In genomic region chr7:104794589-104794988, GRCh38 we compare ENCODE assay signal across 21 cellular contexts.
DNase-seq lines count a peak whose midpoint lies in the region; FAIRE-seq and TF ChIP-seq lines count a peak whose summit lies in the region.
"Had no signal": no experiment of that assay in that cellular context is flagged by ENCODE, and none has a peak within 500 bp of the region (broad histone marks: within the 10 kb centered on the region; RNA-seq: fewer than 3 reads in every experiment).

No MANE protein-coding gene starts in this region.

- no peak for TF ChIP-seq POLR2A in H54 (IDR thresholded peaks at IDR 0.05; ENCODE audit: low read depth, low read length)

- no peak overlapping the region for H3K4me3 ChIP-seq in foreskin fibroblast (ENCODE audit: low read depth in 1 of 2, low read length in 2 of 2)
- H3K4me3 ChIP-seq: BLaER1 treated with 17β-estradiol and CSF1 and Interleukin-3, amounts not matched to agents 10 nM and 100 nM had no signal

- no peaks in the 10 kb centered on the region for H3K27me3 ChIP-seq in layer of hippocampus (ENCODE audit: control insufficient read depth, insufficient read depth, low read length)
- H3K27me3 ChIP-seq: BLaER1 treated with 17β-estradiol and CSF1 and Interleukin-3, amounts not matched to agents 10 nM and 100 nM had no signal

- DNase-seq in SK-MEL-5 (ENCODE audit: low read depth, low spot score) = peak; percentile 95
- DNase-seq in caudate nucleus (lab: John Stamatoyannopoulos, UW) = no peak
- DNase-seq in T1000 (lab: John Stamatoyannopoulos, UW) = no peak
- no peak for DNase-seq in H54 (ENCODE audit: insufficient read length, low spot score)
- DNase-seq in foreskin fibroblast = no peak
- DNase-seq: 8988T; AML-193; Caco-2; Calu3; CD4-positive, alpha-beta T cell; CD8-positive, alpha-beta T cell; DMS79 treated with DMSO at 0.1 percent for 48 hours; GF-D8 had no signal

- in situ Hi-C loops in SK-MEL-5 (cut with HindIII; ENCODE audit: low pct_unique_long_range_greater_than_20kb, low sequenced_read_pairs) = no loop called here

- peak overlapping the region; percentile 33 for H3K27ac ChIP-seq in caudate nucleus (ENCODE audit: low read depth, low read length)
- peak overlapping the region; percentile 43 for H3K27ac ChIP-seq in layer of hippocampus (ENCODE audit: low read depth, low read length)
- H3K27ac ChIP-seq: BLaER1 treated with 17β-estradiol and CSF1 and Interleukin-3, amounts not matched to agents 10 nM and 100 nM; C4-2B had no signal

- FAIRE-seq in H54 (lab: Jason Lieb, UNC) = no peak
- FAIRE-seq: A204.1, D721Med, G401.6, GM12891, GM19239 had no signal

- no peak for TF ChIP-seq CTCF in foreskin fibroblast (IDR thresholded peaks at IDR 0.05; ENCODE audit: low read depth, low read length)
